ENCODE assay signal across 8 cellular contexts in genomic region chr3:186566772-186567071, GRCh38. TPM values are rescaled to one million over a fixed set of nuclear protein-coding genes. Genes with fewer than 3 reads are reported as not detected.
A peak's percentile ranks its signal among the peaks of the same experiment; 100 is the strongest.
DNase-seq lines count a peak whose midpoint lies in the region; ATAC-seq and TF ChIP-seq lines count a peak whose summit lies in the region.

No MANE protein-coding gene starts in this region.

- 0% methylated on average over 11 to 14 of the region's 14 CpGs for WGBS in esophagus squamous epithelium, 2 donors

- CTCF ChIA-PET in Panc1 (lab: Charles Lee), result interaction anchor here (0.6 kb wide), 1 partner anchor 17 kb away, joined by 7 read pairs; no protein-coding TSS in a partner anchor

- in situ Hi-C loops in Panc1 (cut with HindIII; ENCODE audit: low pct_unique_long_range_greater_than_20kb, low sequenced_read_pairs), result no loop called here

- H3K27ac ChIP-seq in Panc1 (ENCODE audit: low read length), result peak overlapping the region; percentile 87
- H3K27ac ChIP-seq in esophagus squamous epithelium, result peak overlapping the region; percentile 93 to 97 (median 96)
- peak overlapping the region; percentile 88 for H3K27ac ChIP-seq in rectal smooth muscle tissue (ENCODE audit: low read depth, low read length)

- no TSS peak for BruUV-seq in Panc1 (replicated peaks; lab: Mats Ljungman, UMichigan)

- no peak for TF ChIP-seq POLR2A in esophagus squamous epithelium (IDR thresholded peaks at IDR 0.05)

- intact Hi-C loops in Panc1 (cut with micrococcal nuclease; ENCODE audit: unreplicated experiment), result no loop called here
- intact Hi-C loops in esophagus squamous epithelium (cut with DNase I), result no loop called here

- ATAC-seq in Panc1 (no peak), GM21360 (IDR thresholded peaks at IDR 0.05; ENCODE audit: unreplicated experiment) (no peak)

- H3K9me3 ChIP-seq in Panc1 (ENCODE audit: control insufficient read depth, insufficient read depth, low read depth, low read length) (no peaks in the 10 kb centered on the region), esophagus squamous epithelium (no peaks in the 10 kb centered on the region)

- H3K27me3 ChIP-seq in Panc1 (ENCODE audit: control insufficient read depth, insufficient read depth, low read length), result no peaks in the 10 kb centered on the region
- H3K27me3 ChIP-seq in esophagus squamous epithelium, result no peaks in the 10 kb centered on the region
- H3K27me3 ChIP-seq in rectal smooth muscle tissue (ENCODE audit: control insufficient read depth, insufficient read depth, low read length), result no peaks in the 10 kb centered on the region

- H3K4me3 ChIP-seq in Panc1 (ENCODE audit: low read depth in 2 of 2, low read length in 2 of 2) (peak overlapping the region; percentile 78 to 86), esophagus squamous epithelium (peak overlapping the region; percentile 82 to 96 (median 90)), rectal smooth muscle tissue (ENCODE audit: low read length) (peak overlapping the region; percentile 97)

- DNase-seq in NCI-H2227 treated with DMSO at 0.1 percent for 48 hours (lab: John Stamatoyannopoulos, UW), result peak; percentile 62
- DNase-seq in NCI-H2227 (lab: John Stamatoyannopoulos, UW; ENCODE audit: unreplicated experiment), result no peak
- no peak for DNase-seq in Panc1 (ENCODE audit: low read depth, low spot score)
- DNase-seq in esophagus squamous epithelium (lab: John Stamatoyannopoulos, UW), result no peak
- DNase-seq in GM03348 (ENCODE audit: low spot score), result no peak
- no peak for DNase-seq in HK-2 (ENCODE audit: unreplicated experiment)

- H3K4me1 ChIP-seq in Panc1 (ENCODE audit: control insufficient read depth, insufficient read depth, low read length), result peaks cover 13% of the 10 kb centered on the region
- H3K4me1 ChIP-seq in esophagus squamous epithelium, result peaks cover 15 to 72% (median 18%) of the 10 kb centered on the region in 3 donors
- H3K4me1 ChIP-seq in rectal smooth muscle tissue (ENCODE audit: control insufficient read depth, insufficient read depth, low read length), result peaks cover 21% of the 10 kb centered on the region

- POLR2A ChIA-PET in Panc1 (lab: Charles Lee), result no interaction called here

- H3K9ac ChIP-seq in rectal smooth muscle tissue (ENCODE audit: low read length), result peak overlapping the region; percentile 94

- TF ChIP-seq CTCF in Panc1 (IDR thresholded peaks at IDR 0.05) (no peak), esophagus squamous epithelium (IDR thresholded peaks at IDR 0.05) (no peak)

- H3K36me3 ChIP-seq in Panc1 (ENCODE audit: control insufficient read depth, insufficient read depth, low read length) (peaks cover 9% of the 10 kb centered on the region), esophagus squamous epithelium (peaks cover 0 to 24% (median 0%) of the 10 kb centered on the region in 3 donors), rectal smooth muscle tissue (ENCODE audit: control insufficient read depth, insufficient read depth, low read length) (no peaks in the 10 kb centered on the region)

RNA-seq across cellular contexts. Expression of gene TBCCD1, which starts 0.4 kb away (rescaled TPM):
- total RNA-seq in Panc1 (2021; ENCODE audit: unreplicated experiment) (14.5 TPM), esophagus squamous epithelium (10 to 100 TPM in 1 of 4 donors, 1 to 10 TPM in 3; 6.9 to 10.5 (median 7.9) TPM)
- polyA plus RNA-seq in Panc1 (2012; ENCODE audit: insufficient read length), result 8.3 TPM

RNA-seq across cellular contexts. Expression of gene DNAJB11, which starts 3.8 kb away (rescaled TPM):
- total RNA-seq in Panc1 (2021; ENCODE audit: unreplicated experiment) (87.9 TPM), esophagus squamous epithelium (10 to 100 TPM; 39.5 to 65.3 (median 47.3) TPM)
- 81.7 TPM for polyA plus RNA-seq in Panc1 (2012; ENCODE audit: insufficient read length)

RNA-seq across cellular contexts. Expression of gene CRYGS, which starts 22.5 kb away (rescaled TPM):
- total RNA-seq in Panc1 (2021; ENCODE audit: unreplicated experiment) (2.8 TPM), esophagus squamous epithelium (1 to 10 TPM in 3 of 4 donors, under 1 TPM in 1; 0.26 to 2.7 (median 1.6) TPM)
- polyA plus RNA-seq in Panc1 (2012; ENCODE audit: insufficient read length), result 0.98 TPM

RNA-seq across cellular contexts. Expression of gene AHSG, which starts 46.1 kb away (rescaled TPM):
- total RNA-seq in Panc1 (2021; ENCODE audit: unreplicated experiment) (0.85 TPM), esophagus squamous epithelium (not detected)
- polyA plus RNA-seq in Panc1 (2012; ENCODE audit: insufficient read length), result not detected
